Comparison of ENCODE assay signal across 8 cellular contexts in the genomic region with DNA sequence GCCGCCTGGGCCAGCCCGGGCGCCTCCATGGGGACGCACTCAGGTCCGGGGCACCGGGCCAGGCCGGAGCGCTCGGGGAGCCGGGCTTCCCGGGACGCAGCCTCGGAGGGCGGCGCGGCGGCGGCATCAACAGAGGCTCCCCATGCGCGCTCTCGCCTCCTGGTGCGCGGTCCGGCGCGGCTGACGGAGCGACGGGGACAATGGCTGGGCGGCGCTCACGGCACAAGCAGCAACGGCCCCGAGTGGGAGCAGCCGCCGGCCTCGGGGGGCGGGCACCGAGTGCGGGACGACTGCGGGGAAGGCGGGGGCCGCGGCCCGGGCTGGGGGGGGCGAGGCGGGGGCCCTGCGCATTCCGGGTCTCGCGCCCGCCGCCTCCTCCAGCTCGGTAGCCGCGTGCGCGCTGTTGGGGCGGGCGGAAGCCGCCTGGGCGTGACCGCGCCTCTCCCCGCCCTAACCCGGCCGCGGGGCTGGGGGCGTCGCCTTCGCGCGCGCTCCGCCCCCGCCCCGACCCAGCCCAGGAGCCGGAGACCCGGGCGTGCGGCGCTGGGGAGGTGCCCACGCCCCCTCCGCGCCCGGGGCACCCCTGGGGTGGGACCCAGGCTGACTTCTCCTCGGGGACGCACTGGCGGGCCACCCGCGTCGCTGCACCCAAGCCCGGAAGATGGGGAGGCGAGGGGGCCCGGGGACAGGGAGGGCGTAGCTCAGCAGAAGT. TPM values are rescaled to one million over a fixed set of nuclear protein-coding genes. Genes with fewer than 3 reads are reported as not detected.
DNase-seq lines count a peak whose midpoint lies in the region; ATAC-seq, FAIRE-seq and TF ChIP-seq lines count a peak whose summit lies in the region.

PRKX (minus strand) TSS at position 425 of the 712 bp plus-strand sequence; CDS start at position 29, 396 bp downstream.

- in situ Hi-C loops in Panc1 (cut with HindIII; ENCODE audit: low pct_unique_long_range_greater_than_20kb, low sequenced_read_pairs) = no loop called here

- H3K27ac Mint-ChIP-seq in type B pancreatic cell = peak within 1 kb of the TSS; percentile 97

- no peak for TF ChIP-seq CTCF in Panc1 (IDR thresholded peaks at IDR 0.05)
- no peak for TF ChIP-seq CTCF in pancreas (IDR thresholded peaks at IDR 0.05)
- TF ChIP-seq CTCF in type B pancreatic cell (conservative IDR thresholded peaks at IDR 0.05) = no peak

- peaks cover 4% of the 10 kb centered on the region for H3K27me3 Mint-ChIP-seq in type B pancreatic cell

- H3K36me3 Mint-ChIP-seq in type B pancreatic cell = peaks cover 3% of the 10 kb centered on the region

- H3K27me3 ChIP-seq in Panc1 (ENCODE audit: control insufficient read depth, insufficient read depth, low read length) (no peaks in the 10 kb centered on the region), pancreas (no peaks in the 10 kb centered on the region)

- H3K27ac ChIP-seq in Panc1 (ENCODE audit: low read length) (no peak within 1 kb of the TSS; the same call in 1 of the 2 replicates), pancreas (peak within 1 kb of the TSS in 2 of 4 donors; percentile 23 to 37)

- H3K9me3 Mint-ChIP-seq in type B pancreatic cell = no peaks in the 10 kb centered on the region

- POLR2A ChIA-PET in Panc1 (lab: Charles Lee) = no interaction called here

- 1% methylated on average over 36 to 96 of the region's 97 CpGs for WGBS in pancreas, 2 donors

- H3K4me1 Mint-ChIP-seq in type B pancreatic cell (ENCODE audit: unreplicated experiment) = peaks cover 5% of the 10 kb centered on the region

- H3K4me1 ChIP-seq in Panc1 (ENCODE audit: control insufficient read depth, insufficient read depth, low read length) (no peaks in the 10 kb centered on the region), pancreas (no peaks in the 10 kb centered on the region)

- H3K9me3 ChIP-seq in Panc1 (ENCODE audit: control insufficient read depth, insufficient read depth, low read depth, low read length) (no peaks in the 10 kb centered on the region), pancreas (no peaks in the 10 kb centered on the region)

- CTCF ChIA-PET in Panc1 (lab: Charles Lee) = no interaction called here

- peak; percentile 80 for ATAC-seq in GM19025 (IDR thresholded peaks at IDR 0.05; ENCODE audit: low read depth, unreplicated experiment)
- peak; percentile 68 for ATAC-seq in HG03175 (IDR thresholded peaks at IDR 0.05; ENCODE audit: unreplicated experiment)
- ATAC-seq in Panc1 = peak; percentile 97
- ATAC-seq in pancreas = peak; percentile 89 to 94 (median 92)

- intact Hi-C loops in Panc1 (cut with micrococcal nuclease; ENCODE audit: unreplicated experiment) (no loop called here), pancreas (cut with DNase I) (no loop called here)

- peak within 1 kb of the TSS; percentile 50 to 54 for H3K4me3 ChIP-seq in Panc1 (ENCODE audit: low read depth in 2 of 2, low read length in 2 of 2)
- peak within 1 kb of the TSS; percentile 49 to 76 (median 52) for H3K4me3 ChIP-seq in pancreas

- H3K36me3 ChIP-seq in Panc1 (ENCODE audit: control insufficient read depth, insufficient read depth, low read length) = no peaks in the 10 kb centered on the region
- no peaks in the 10 kb centered on the region for H3K36me3 ChIP-seq in pancreas

- H3K4me3 Mint-ChIP-seq in type B pancreatic cell = peak within 1 kb of the TSS; percentile 100

- DNase-seq in AG20443 (ENCODE audit: low spot score) = peak; percentile 74
- no peak for DNase-seq in Panc1 (ENCODE audit: low read depth, low spot score)
- peak; percentile 90 for DNase-seq in activated effector memory CD4-positive, alpha-beta T cell treated with anti-CD3 and anti-CD28 coated beads, Interleukin-2, amount 50 U/mL, for 16 hours
- peak; percentile 57 for DNase-seq in glomerular visceral epithelial cell (ENCODE audit: extremely low spot score)
- DNase-seq in pancreas = peak; percentile 34 to 83 (median 56)
- peak; percentile 80 for DNase-seq in type B pancreatic cell (ENCODE audit: extremely low spot score, unreplicated experiment)

- BruUV-seq in Panc1 (replicated peaks; lab: Mats Ljungman, UMichigan) = no TSS peak

- FAIRE-seq in pancreas (lab: Jason Lieb, UNC) = no peak

RNA-seq across cellular contexts. Expression of gene PRKX, which starts in this region (rescaled TPM):
- total RNA-seq in Panc1 (2021; ENCODE audit: unreplicated experiment) (20.5 TPM), pancreas (10 to 100 TPM in 1 of 6 donors, 1 to 10 TPM in 5; 3.7 to 20.7 (median 6.4) TPM), type B pancreatic cell (ENCODE audit: low replicate concordance) (78.9 and 123 TPM in 2 replicates)
- polyA plus RNA-seq in Panc1 (2012; ENCODE audit: insufficient read length) = 10.9 TPM
- 1 to 10 TPM; 2.5 to 4.3 TPM for polyA plus RNA-seq in pancreas
